Comparison of ENCODE assay signal across 8 cellular contexts in the genomic region with DNA sequence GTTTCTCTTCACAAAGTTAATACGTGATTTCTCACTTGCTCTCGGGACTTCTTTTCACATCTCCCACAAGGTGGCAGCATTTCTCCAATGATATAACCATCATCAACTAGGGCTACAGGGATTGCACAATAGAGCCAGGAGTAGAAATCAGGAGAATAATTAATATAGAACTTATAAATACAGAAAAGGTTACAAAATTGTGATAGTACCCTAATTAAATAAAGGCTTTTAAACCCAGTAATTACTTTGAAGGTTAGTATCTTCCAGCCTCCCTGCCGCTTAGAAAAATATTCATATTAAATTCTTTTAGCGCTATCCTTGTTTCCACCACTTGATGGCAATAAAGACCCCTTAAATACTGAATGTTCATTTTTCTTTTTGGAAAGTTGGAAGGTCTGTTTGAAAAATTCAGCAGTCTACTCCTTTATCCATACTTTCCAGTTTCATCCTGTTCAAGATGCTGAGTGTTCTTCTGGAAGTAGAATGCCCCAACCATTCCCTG.
DNase-seq lines count a peak whose midpoint lies in the region; ATAC-seq and TF ChIP-seq lines count a peak whose summit lies in the region.

No MANE protein-coding gene starts in this region.

- CTCF ChIA-PET in activated B cell treated with CpG ODN at 0.5 μM for 24 hours (lab: Charles Lee): interaction anchor here (0.8 to 4.0 kb wide), 8 partner anchors 48 to 955 kb away, joined by 3 to 24 read pairs (median 6); no protein-coding TSS in a partner anchor

- H3K4me3 Mint-ChIP-seq in activated B cell treated with CpG ODN at 0.5 μM for 24 hours: no peak overlapping the region
- H3K4me3 Mint-ChIP-seq in osteocyte (ENCODE audit: unreplicated experiment): no peak overlapping the region

- TF ChIP-seq CTCF in activated B cell treated with CpG ODN at 0.5 μM for 24 hours (IDR thresholded peaks at IDR 0.05) (peak; percentile 93), osteocyte (IDR thresholded peaks at IDR 0.05) (peak; percentile 89)

- DNase-seq in EH (ENCODE audit: low read depth): peak; percentile 76
- DNase-seq in NCI-H2227 (lab: John Stamatoyannopoulos, UW; ENCODE audit: unreplicated experiment): peak; percentile 76
- DNase-seq in activated B cell treated with CpG ODN at 0.5 μM for 24 hours: no peak
- DNase-seq in fibroblast of peridontal ligament (ENCODE audit: extremely low read depth): peak; percentile 89
- no peak for DNase-seq in osteocyte (ENCODE audit: extremely low spot score, unreplicated experiment)
- DNase-seq in UCSD-AML1 (lab: John Stamatoyannopoulos, UW; ENCODE audit: unreplicated experiment): no peak

- H3K9me3 Mint-ChIP-seq in activated B cell treated with CpG ODN at 0.5 μM for 24 hours (no peaks in the 10 kb centered on the region), osteocyte (ENCODE audit: unreplicated experiment) (no peaks in the 10 kb centered on the region)

- POLR2A ChIA-PET in activated B cell treated with CpG ODN at 0.5 μM for 24 hours (lab: Charles Lee): no interaction called here

- H3K27me3 Mint-ChIP-seq in activated B cell treated with CpG ODN at 0.5 μM for 24 hours: peaks cover 3% of the 10 kb centered on the region
- peaks cover 12% of the 10 kb centered on the region for H3K27me3 Mint-ChIP-seq in osteocyte (ENCODE audit: unreplicated experiment)

- H3K27ac Mint-ChIP-seq in activated B cell treated with CpG ODN at 0.5 μM for 24 hours (no peak overlapping the region), osteocyte (ENCODE audit: unreplicated experiment) (no peak overlapping the region)

- no peaks in the 10 kb centered on the region for H3K36me3 Mint-ChIP-seq in activated B cell treated with CpG ODN at 0.5 μM for 24 hours (ENCODE audit: low read depth)
- H3K36me3 Mint-ChIP-seq in osteocyte (ENCODE audit: unreplicated experiment): no peaks in the 10 kb centered on the region

- ATAC-seq in GM19455 (IDR thresholded peaks at IDR 0.05; ENCODE audit: unreplicated experiment) (peak; percentile 94), HG03457 (IDR thresholded peaks at IDR 0.05; ENCODE audit: unreplicated experiment) (peak; percentile 67), activated B cell treated with CpG ODN at 0.5 μM for 24 hours (ENCODE audit: low read depth) (peak; percentile 81)

- intact Hi-C loops in activated B cell treated with CpG ODN at 0.5 μM for 24 hours (cut with micrococcal nuclease): loop anchor here (1.0 to 5.0 kb wide), 11 partner anchors 15 to 1331 kb away; no protein-coding TSS in a partner anchor

- H3K4me1 Mint-ChIP-seq in activated B cell treated with CpG ODN at 0.5 μM for 24 hours (peaks cover 3% of the 10 kb centered on the region), osteocyte (ENCODE audit: unreplicated experiment) (peaks cover 3% of the 10 kb centered on the region)

Comparison
In these comparisons a context has a peak if more than half of its experiments do, and no peak if none do; other contexts are left out.
1. DNase-seq: peak in EH (single experiment), NCI-H2227 (single experiment) and fibroblast of peridontal ligament (single experiment); none in activated B cell treated with CpG ODN at 0.5 μM for 24 hours (single experiment), osteocyte (single experiment) and UCSD-AML1 (single experiment).
2. Peak in every context shown above with its lines, with median percentiles within 50 percentile points of each other: ATAC-seq.